Comparison of ENCODE assay signal across 8 cellular contexts in the genomic region with DNA sequence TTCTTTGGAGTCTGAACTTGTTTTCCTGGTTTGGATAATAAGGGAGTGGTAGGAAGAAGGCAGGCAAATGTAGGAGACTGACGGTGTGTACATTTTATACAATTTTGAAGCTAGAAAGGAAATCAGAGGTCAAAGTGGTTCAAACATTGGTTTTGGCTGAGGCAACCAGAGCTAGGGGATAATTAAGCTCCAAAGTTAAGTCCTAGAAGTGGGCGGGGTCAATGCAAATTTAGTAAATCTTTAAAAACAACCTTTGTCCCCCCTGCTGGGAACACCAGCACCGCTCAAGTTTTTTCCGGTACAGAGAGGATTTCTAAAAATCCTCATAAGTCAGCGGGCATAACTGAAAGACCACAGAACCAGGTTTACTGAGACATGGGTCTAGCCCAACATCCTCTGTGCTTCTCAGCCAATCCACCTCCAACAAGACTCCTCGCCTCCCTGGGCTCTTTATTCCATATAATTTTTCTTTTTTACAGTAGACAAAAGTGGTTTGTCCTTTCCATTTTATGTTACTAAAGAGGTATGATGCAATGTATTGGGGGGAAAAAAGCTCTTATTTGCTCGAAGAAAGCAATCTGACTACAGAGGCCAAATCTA. TPM values are rescaled to one million over a fixed set of nuclear protein-coding genes. Genes with fewer than 3 reads are reported as not detected.
DNase-seq lines count a peak whose midpoint lies in the region; ATAC-seq and TF ChIP-seq lines count a peak whose summit lies in the region.

No MANE protein-coding gene starts in this region.

- peak; percentile 8 for DNase-seq in GM03348 (ENCODE audit: low spot score)
- peak; percentile 37 for DNase-seq in activated CD4-positive, alpha-beta memory T cell treated with anti-CD3 and anti-CD28 coated beads, Interleukin-2, amount 10 ng/mL, durations not matched to agents 7 days and 5 days
- DNase-seq in foreskin fibroblast = peak; percentile 45 to 74
- DNase-seq in pons (ENCODE audit: low spot score) = peak; percentile 49
- no peak for DNase-seq in hippocampal formation (lab: John Stamatoyannopoulos, UW)

- CTCF ChIA-PET in activated CD4-positive, alpha-beta memory T cell treated with anti-CD3 and anti-CD28 coated beads, Interleukin-2, amount 10 ng/mL, durations not matched to agents 7 days and 5 days (lab: Charles Lee) = interaction anchor here (1.0 to 1.5 kb wide), 3 partner anchors 9 to 154 kb away, joined by 3 to 5 read pairs (median 3); no protein-coding TSS in a partner anchor

- ATAC-seq in GM19452 (IDR thresholded peaks at IDR 0.05; ENCODE audit: unreplicated experiment) = no peak
- no peak for ATAC-seq in GM19397 (IDR thresholded peaks at IDR 0.05; ENCODE audit: unreplicated experiment)

- peak overlapping the region; percentile 98 for H3K4me3 Mint-ChIP-seq in activated CD4-positive, alpha-beta memory T cell treated with anti-CD3 and anti-CD28 coated beads, Interleukin-2, amount 10 ng/mL, durations not matched to agents 7 days and 5 days

- POLR2A ChIA-PET in activated CD4-positive, alpha-beta memory T cell treated with anti-CD3 and anti-CD28 coated beads, Interleukin-2, amount 10 ng/mL, durations not matched to agents 7 days and 5 days (lab: Charles Lee) = interaction anchor here (0.6 to 4.9 kb wide), 11 partner anchors 8 to 509 kb away, joined by 3 to 46 read pairs (median 5); no protein-coding TSS in a partner anchor

- peaks cover 49% of the 10 kb centered on the region for H3K4me1 Mint-ChIP-seq in activated CD4-positive, alpha-beta memory T cell treated with anti-CD3 and anti-CD28 coated beads, Interleukin-2, amount 10 ng/mL, durations not matched to agents 7 days and 5 days

- H3K4me3 ChIP-seq in foreskin fibroblast (ENCODE audit: low read depth in 1 of 2, low read length in 2 of 2) = peak overlapping the region; percentile 77 to 93

- no peak for TF ChIP-seq EP300 in Ishikawa (IDR thresholded peaks at IDR 0.05; ENCODE audit: borderline replicate concordance)

- peaks cover 47% of the 10 kb centered on the region for H3K36me3 Mint-ChIP-seq in activated CD4-positive, alpha-beta memory T cell treated with anti-CD3 and anti-CD28 coated beads, Interleukin-2, amount 10 ng/mL, durations not matched to agents 7 days and 5 days (ENCODE audit: low read depth)

- no peaks in the 10 kb centered on the region for H3K27me3 Mint-ChIP-seq in activated CD4-positive, alpha-beta memory T cell treated with anti-CD3 and anti-CD28 coated beads, Interleukin-2, amount 10 ng/mL, durations not matched to agents 7 days and 5 days

- H3K27ac Mint-ChIP-seq in activated CD4-positive, alpha-beta memory T cell treated with anti-CD3 and anti-CD28 coated beads, Interleukin-2, amount 10 ng/mL, durations not matched to agents 7 days and 5 days = peak overlapping the region; percentile 97

- TF ChIP-seq RAD21 in Ishikawa (IDR thresholded peaks at IDR 0.05; ENCODE audit: low read depth) = no peak

- no peaks in the 10 kb centered on the region for H3K9me3 Mint-ChIP-seq in activated CD4-positive, alpha-beta memory T cell treated with anti-CD3 and anti-CD28 coated beads, Interleukin-2, amount 10 ng/mL, durations not matched to agents 7 days and 5 days

- no peak for TF ChIP-seq CTCF in foreskin fibroblast (IDR thresholded peaks at IDR 0.05; ENCODE audit: low read depth, low read length)

TF ChIP-seq in Ishikawa, 13 proteins besides CTCF, POLR2A, EP300 and RAD21:
- TF ChIP-seq EGR1 (IDR thresholded peaks at IDR 0.05) (no peak), CEBPB (IDR thresholded peaks at IDR 0.05) (peak; percentile 61; the same call in 1 of the 2 replicates), ZBTB7A (IDR thresholded peaks at IDR 0.05; ENCODE audit: low read depth) (no peak)
- TF ChIP-seq, protein P1, sequence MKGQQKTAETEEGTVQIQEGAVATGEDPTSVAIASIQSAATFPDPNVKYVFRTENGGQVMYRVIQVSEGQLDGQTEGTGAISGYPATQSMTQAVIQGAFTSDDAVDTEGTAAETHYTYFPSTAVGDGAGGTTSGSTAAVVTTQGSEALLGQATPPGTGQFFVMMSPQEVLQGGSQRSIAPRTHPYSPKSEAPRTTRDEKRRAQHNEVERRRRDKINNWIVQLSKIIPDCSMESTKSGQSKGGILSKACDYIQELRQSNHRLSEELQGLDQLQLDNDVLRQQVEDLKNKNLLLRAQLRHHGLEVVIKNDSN (IDR thresholded peaks at IDR 0.05) = no peak

RNA-seq across cellular contexts. Expression of a gene that starts 1.7 kb away (rescaled TPM):
- total RNA-seq in activated CD4-positive, alpha-beta memory T cell treated with anti-CD3 and anti-CD28 coated beads, Interleukin-2, amount 10 ng/mL, durations not matched to agents 7 days and 5 days = 100 to 1,000 TPM; 111 to 121 TPM

RNA-seq across cellular contexts. Expression of a gene that starts 2.0 kb away (rescaled TPM):
- 10 to 100 TPM; 31.0 to 31.4 TPM for total RNA-seq in activated CD4-positive, alpha-beta memory T cell treated with anti-CD3 and anti-CD28 coated beads, Interleukin-2, amount 10 ng/mL, durations not matched to agents 7 days and 5 days

Comparison
In these comparisons a context has a peak if more than half of its experiments do, and no peak if none do; other contexts are left out.
1. DNase-seq: peak in GM03348 (single experiment), activated CD4-positive, alpha-beta memory T cell treated with anti-CD3 and anti-CD28 coated beads, Interleukin-2, amount 10 ng/mL, durations not matched to agents 7 days and 5 days (single experiment), foreskin fibroblast (2 of 2) and pons (single experiment); none in hippocampal formation (0 of 2).